Comparison of ENCODE assay signal across 19 cellular contexts in genomic region chr20:23309781-23310180, GRCh38. TPM values are rescaled to one million over a fixed set of nuclear protein-coding genes. Genes with fewer than 3 reads are reported as not detected.
DNase-seq lines count a peak whose midpoint lies in the region; ATAC-seq and TF ChIP-seq lines count a peak whose summit lies in the region.
"Had no signal": no experiment of that assay in that cellular context is flagged by ENCODE, and none has a peak within 500 bp of the region (broad histone marks: within the 10 kb centered on the region; RNA-seq: fewer than 3 reads in every experiment).

No MANE protein-coding gene starts in this region.

- TF ChIP-seq CTCF in sigmoid colon (IDR thresholded peaks at IDR 0.05), result no peak

- no peak for TF ChIP-seq EP300 in sigmoid colon (IDR thresholded peaks at IDR 0.05)

- H3K4me3 ChIP-seq in sigmoid colon, result no peak overlapping the region
- H3K4me3 ChIP-seq: A549, GM23338 had no signal

- peak; percentile 24 for DNase-seq in activated effector memory CD4-positive, alpha-beta T cell treated with anti-CD3 and anti-CD28 coated beads, Interleukin-2, amount 50 U/mL, for 16 hours
- DNase-seq in activated effector memory CD4-positive, alpha-beta T cell treated with Interleukin-2 at 50 U/mL for 16 hours, result no peak
- DNase-seq in RPMI8226 (peak; percentile 12), sigmoid colon (peak; percentile 52), medulla oblongata (ENCODE audit: extremely low spot score) (no peak)
- DNase-seq: 8988T; ACHN; C1 segment of cervical spinal cord; Calu3; CD4-positive, alpha-beta memory T cell; COR-L47; DMS53; DMS79 treated with DMSO at 0.1 percent for 48 hours; GF-D8; H9 had no signal

- no peaks in the 10 kb centered on the region for H3K9me3 ChIP-seq in sigmoid colon
- H3K9me3 ChIP-seq: A549 had no signal

- no peak overlapping the region for H3K27ac ChIP-seq in sigmoid colon
- H3K27ac ChIP-seq: A549 had no signal

- H3K27me3 ChIP-seq in sigmoid colon, result no peaks in the 10 kb centered on the region

- H3K36me3 ChIP-seq in sigmoid colon, result no peaks in the 10 kb centered on the region

- ATAC-seq in HG03457 (IDR thresholded peaks at IDR 0.05; ENCODE audit: unreplicated experiment), result no peak
- ATAC-seq: A549, GM23338, HCT116 had no signal

- H3K4me1 ChIP-seq in sigmoid colon, result no peaks in the 10 kb centered on the region
- H3K4me1 ChIP-seq: A549 had no signal

- WGBS in sigmoid colon, 2 donors, result 89 to 92% methylated on average over 10 of the region's 10 CpGs

- intact Hi-C loops in sigmoid colon (cut with DNase I), result no loop called here

- TF ChIP-seq POLR2A in sigmoid colon (IDR thresholded peaks at IDR 0.05), result no peak

RNA-seq across cellular contexts. Expression of gene NXT1, which starts 40.8 kb away (rescaled TPM):
- total RNA-seq in sigmoid colon, result 10 to 100 TPM; 19.9 to 57.6 (median 29.3) TPM
- polyA plus RNA-seq in sigmoid colon, result 10 to 100 TPM in 2 of 3 donors, 1 to 10 TPM in 1; 8.1 to 22.3 (median 10.8) TPM

RNA-seq across cellular contexts. Expression of gene GZF1, which starts 52.2 kb away (rescaled TPM):
- total RNA-seq in sigmoid colon, result 10 to 100 TPM; 13.0 to 17.5 (median 17.1) TPM
- 1 to 10 TPM; 2.4 to 6.0 (median 4.9) TPM for polyA plus RNA-seq in sigmoid colon

Comparison
In these comparisons a context has a peak if more than half of its experiments do, and no peak if none do; other contexts are left out.
1. DNase-seq: peak in activated effector memory CD4-positive, alpha-beta T cell treated with anti-CD3 and anti-CD28 coated beads, Interleukin-2, amount 50 U/mL, for 16 hours (single experiment), RPMI8226 (single experiment) and sigmoid colon (single experiment); none in activated effector memory CD4-positive, alpha-beta T cell treated with Interleukin-2 at 50 U/mL for 16 hours (single experiment) and medulla oblongata (single experiment).